Comparison of ENCODE assay signal across 3 cellular contexts in the genomic region with DNA sequence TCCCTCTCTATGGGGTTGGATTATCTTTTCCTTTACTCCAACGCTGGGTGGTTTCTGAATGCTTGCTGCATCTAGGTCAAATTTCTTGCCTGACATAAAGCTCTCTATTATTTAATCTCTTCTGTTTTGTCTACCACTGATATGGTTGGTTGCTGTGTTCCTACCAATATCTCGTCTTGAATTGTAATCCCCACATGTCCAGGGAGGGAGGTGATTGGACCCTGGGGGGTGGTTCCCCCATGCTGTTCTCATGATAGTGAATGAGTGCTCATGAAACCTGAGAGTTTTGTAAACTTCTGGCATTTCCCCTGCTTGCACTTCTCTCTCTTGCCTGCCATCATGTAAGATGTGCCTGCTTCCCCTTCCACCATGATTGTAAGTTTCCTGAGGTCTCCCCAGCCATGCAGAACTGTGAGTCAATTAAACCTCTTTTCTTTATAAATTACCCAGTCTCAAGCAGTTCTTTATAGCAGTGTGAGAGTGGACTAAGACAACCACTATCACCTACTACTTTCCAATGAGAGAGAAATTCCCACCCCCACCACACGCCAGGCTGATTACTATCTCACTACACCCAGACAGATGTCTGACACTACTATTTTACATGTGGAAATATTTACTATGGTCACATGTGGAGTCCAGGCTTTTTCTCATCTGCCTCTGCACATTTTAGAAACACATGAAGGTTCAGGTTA.
TF ChIP-seq lines count a peak whose summit lies in the region.

No MANE protein-coding gene starts in this region.

TF ChIP-seq in SK-N-SH, 30 proteins besides CTCF, POLR2A, EP300 and RAD21 (continued from another document):
- TF ChIP-seq, protein P1, sequence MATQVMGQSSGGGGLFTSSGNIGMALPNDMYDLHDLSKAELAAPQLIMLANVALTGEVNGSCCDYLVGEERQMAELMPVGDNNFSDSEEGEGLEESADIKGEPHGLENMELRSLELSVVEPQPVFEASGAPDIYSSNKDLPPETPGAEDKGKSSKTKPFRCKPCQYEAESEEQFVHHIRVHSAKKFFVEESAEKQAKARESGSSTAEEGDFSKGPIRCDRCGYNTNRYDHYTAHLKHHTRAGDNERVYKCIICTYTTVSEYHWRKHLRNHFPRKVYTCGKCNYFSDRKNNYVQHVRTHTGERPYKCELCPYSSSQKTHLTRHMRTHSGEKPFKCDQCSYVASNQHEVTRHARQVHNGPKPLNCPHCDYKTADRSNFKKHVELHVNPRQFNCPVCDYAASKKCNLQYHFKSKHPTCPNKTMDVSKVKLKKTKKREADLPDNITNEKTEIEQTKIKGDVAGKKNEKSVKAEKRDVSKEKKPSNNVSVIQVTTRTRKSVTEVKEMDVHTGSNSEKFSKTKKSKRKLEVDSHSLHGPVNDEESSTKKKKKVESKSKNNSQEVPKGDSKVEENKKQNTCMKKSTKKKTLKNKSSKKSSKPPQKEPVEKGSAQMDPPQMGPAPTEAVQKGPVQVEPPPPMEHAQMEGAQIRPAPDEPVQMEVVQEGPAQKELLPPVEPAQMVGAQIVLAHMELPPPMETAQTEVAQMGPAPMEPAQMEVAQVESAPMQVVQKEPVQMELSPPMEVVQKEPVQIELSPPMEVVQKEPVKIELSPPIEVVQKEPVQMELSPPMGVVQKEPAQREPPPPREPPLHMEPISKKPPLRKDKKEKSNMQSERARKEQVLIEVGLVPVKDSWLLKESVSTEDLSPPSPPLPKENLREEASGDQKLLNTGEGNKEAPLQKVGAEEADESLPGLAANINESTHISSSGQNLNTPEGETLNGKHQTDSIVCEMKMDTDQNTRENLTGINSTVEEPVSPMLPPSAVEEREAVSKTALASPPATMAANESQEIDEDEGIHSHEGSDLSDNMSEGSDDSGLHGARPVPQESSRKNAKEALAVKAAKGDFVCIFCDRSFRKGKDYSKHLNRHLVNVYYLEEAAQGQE (IDR thresholded peaks at IDR 0.05; ENCODE audit: low read depth, low read length): no peak
- TF ChIP-seq RCOR1 (IDR thresholded peaks at IDR 0.05; ENCODE audit: low read length) (no peak), MEF2A (IDR thresholded peaks at IDR 0.05; ENCODE audit: borderline replicate concordance, low read depth) (no peak), RXRA (IDR thresholded peaks at IDR 0.05; ENCODE audit: borderline replicate concordance, low read depth) (no peak), SMC3 (IDR thresholded peaks at IDR 0.05; ENCODE audit: low read depth, low read length) (no peak), SIN3A (IDR thresholded peaks at IDR 0.05; ENCODE audit: borderline replicate concordance, low read depth, low read length) (no peak)
- TF ChIP-seq, protein P2, sequence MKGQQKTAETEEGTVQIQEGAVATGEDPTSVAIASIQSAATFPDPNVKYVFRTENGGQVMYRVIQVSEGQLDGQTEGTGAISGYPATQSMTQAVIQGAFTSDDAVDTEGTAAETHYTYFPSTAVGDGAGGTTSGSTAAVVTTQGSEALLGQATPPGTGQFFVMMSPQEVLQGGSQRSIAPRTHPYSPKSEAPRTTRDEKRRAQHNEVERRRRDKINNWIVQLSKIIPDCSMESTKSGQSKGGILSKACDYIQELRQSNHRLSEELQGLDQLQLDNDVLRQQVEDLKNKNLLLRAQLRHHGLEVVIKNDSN (IDR thresholded peaks at IDR 0.05; ENCODE audit: borderline replicate concordance, low read depth): no peak
TF ChIP-seq in SK-N-SH: peak in this region for 0.

TF ChIP-seq in SK-N-SH treated with all-trans-retinoic acid at 6 μM for 48 hours, 23 proteins besides CTCF, POLR2A, EP300 and RAD21 (continued from another document):
- TF ChIP-seq, protein P3, sequence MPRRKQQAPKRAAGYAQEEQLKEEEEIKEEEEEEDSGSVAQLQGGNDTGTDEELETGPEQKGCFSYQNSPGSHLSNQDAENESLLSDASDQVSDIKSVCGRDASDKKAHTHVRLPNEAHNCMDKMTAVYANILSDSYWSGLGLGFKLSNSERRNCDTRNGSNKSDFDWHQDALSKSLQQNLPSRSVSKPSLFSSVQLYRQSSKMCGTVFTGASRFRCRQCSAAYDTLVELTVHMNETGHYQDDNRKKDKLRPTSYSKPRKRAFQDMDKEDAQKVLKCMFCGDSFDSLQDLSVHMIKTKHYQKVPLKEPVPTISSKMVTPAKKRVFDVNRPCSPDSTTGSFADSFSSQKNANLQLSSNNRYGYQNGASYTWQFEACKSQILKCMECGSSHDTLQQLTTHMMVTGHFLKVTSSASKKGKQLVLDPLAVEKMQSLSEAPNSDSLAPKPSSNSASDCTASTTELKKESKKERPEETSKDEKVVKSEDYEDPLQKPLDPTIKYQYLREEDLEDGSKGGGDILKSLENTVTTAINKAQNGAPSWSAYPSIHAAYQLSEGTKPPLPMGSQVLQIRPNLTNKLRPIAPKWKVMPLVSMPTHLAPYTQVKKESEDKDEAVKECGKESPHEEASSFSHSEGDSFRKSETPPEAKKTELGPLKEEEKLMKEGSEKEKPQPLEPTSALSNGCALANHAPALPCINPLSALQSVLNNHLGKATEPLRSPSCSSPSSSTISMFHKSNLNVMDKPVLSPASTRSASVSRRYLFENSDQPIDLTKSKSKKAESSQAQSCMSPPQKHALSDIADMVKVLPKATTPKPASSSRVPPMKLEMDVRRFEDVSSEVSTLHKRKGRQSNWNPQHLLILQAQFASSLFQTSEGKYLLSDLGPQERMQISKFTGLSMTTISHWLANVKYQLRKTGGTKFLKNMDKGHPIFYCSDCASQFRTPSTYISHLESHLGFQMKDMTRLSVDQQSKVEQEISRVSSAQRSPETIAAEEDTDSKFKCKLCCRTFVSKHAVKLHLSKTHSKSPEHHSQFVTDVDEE (CRISPR knock-in tag; IDR thresholded peaks at IDR 0.05): no peak
- TF ChIP-seq SNAI2 (CRISPR knock-in tag; IDR thresholded peaks at IDR 0.05) (no peak), PPARA (CRISPR knock-in tag; IDR thresholded peaks at IDR 0.05; ENCODE audit: borderline replicate concordance) (no peak), GLIS3 (CRISPR knock-in tag; IDR thresholded peaks at IDR 0.05) (no peak), ZFP30 (CRISPR knock-in tag; IDR thresholded peaks at IDR 0.05) (no peak), BACH2 (CRISPR knock-in tag; IDR thresholded peaks at IDR 0.05; ENCODE audit: borderline replicate concordance) (no peak)
- TF ChIP-seq, protein P4, sequence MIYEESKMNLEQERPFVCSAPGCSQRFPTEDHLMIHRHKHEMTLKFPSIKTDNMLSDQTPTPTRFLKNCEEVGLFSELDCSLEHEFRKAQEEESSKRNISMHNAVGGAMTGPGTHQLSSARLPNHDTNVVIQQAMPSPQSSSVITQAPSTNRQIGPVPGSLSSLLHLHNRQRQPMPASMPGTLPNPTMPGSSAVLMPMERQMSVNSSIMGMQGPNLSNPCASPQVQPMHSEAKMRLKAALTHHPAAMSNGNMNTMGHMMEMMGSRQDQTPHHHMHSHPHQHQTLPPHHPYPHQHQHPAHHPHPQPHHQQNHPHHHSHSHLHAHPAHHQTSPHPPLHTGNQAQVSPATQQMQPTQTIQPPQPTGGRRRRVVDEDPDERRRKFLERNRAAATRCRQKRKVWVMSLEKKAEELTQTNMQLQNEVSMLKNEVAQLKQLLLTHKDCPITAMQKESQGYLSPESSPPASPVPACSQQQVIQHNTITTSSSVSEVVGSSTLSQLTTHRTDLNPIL (CRISPR knock-in tag; IDR thresholded peaks at IDR 0.05; ENCODE audit: low read depth): no peak

TF ChIP-seq in HEK293, 187 proteins besides CTCF, POLR2A, EP300 and RAD21 (continued from another document):
- TF ChIP-seq, protein P5, sequence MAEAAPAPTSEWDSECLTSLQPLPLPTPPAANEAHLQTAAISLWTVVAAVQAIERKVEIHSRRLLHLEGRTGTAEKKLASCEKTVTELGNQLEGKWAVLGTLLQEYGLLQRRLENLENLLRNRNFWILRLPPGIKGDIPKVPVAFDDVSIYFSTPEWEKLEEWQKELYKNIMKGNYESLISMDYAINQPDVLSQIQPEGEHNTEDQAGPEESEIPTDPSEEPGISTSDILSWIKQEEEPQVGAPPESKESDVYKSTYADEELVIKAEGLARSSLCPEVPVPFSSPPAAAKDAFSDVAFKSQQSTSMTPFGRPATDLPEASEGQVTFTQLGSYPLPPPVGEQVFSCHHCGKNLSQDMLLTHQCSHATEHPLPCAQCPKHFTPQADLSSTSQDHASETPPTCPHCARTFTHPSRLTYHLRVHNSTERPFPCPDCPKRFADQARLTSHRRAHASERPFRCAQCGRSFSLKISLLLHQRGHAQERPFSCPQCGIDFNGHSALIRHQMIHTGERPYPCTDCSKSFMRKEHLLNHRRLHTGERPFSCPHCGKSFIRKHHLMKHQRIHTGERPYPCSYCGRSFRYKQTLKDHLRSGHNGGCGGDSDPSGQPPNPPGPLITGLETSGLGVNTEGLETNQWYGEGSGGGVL (tag by site-specific recombination; IDR thresholded peaks at IDR 0.05): no peak
- TF ChIP-seq ZNF529 (tag by site-specific recombination; IDR thresholded peaks at IDR 0.05; ENCODE audit: insufficient replicate concordance): no peak
- TF ChIP-seq, protein P6, sequence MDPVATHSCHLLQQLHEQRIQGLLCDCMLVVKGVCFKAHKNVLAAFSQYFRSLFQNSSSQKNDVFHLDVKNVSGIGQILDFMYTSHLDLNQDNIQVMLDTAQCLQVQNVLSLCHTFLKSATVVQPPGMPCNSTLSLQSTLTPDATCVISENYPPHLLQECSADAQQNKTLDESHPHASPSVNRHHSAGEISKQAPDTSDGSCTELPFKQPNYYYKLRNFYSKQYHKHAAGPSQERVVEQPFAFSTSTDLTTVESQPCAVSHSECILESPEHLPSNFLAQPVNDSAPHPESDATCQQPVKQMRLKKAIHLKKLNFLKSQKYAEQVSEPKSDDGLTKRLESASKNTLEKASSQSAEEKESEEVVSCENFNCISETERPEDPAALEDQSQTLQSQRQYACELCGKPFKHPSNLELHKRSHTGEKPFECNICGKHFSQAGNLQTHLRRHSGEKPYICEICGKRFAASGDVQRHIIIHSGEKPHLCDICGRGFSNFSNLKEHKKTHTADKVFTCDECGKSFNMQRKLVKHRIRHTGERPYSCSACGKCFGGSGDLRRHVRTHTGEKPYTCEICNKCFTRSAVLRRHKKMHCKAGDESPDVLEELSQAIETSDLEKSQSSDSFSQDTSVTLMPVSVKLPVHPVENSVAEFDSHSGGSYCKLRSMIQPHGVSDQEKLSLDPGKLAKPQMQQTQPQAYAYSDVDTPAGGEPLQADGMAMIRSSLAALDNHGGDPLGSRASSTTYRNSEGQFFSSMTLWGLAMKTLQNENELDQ (tag by site-specific recombination; IDR thresholded peaks at IDR 0.05; ENCODE audit: low read depth): no peak
- no peak for TF ChIP-seq ZNF248 (tag by site-specific recombination; IDR thresholded peaks at IDR 0.05)
